1 cellular context compared by ENCODE assay signal in genomic region chr19:45591004-45591637, GRCh38.
TF ChIP-seq lines count a peak whose summit lies in the region.

No MANE protein-coding gene starts in this region.

TF ChIP-seq in HepG2, 621 proteins besides CTCF, POLR2A, EP300 and RAD21 (continued from another document and continues in another):
- peak; percentile 33; the same call in 1 of the 2 replicates for TF ChIP-seq TAF1 (CRISPR knock-in tag; IDR thresholded peaks at IDR 0.05)
- TF ChIP-seq KLF12 (CRISPR knock-in tag; IDR thresholded peaks at IDR 0.05; ENCODE audit: borderline replicate concordance): 0 out of 2 replicates have a peak, but pooled peaks have one; percentile 25
- TF ChIP-seq ZNF329 (CRISPR knock-in tag; IDR thresholded peaks at IDR 0.05; ENCODE audit: low read depth): peak; percentile 81; the same call in 1 of the 2 replicates
- TF ChIP-seq SNRNP70 (IDR thresholded peaks at IDR 0.05; ENCODE audit: low read depth, low read length): no peak
- TF ChIP-seq ZFX (CRISPR knock-in tag; IDR thresholded peaks at IDR 0.05; ENCODE audit: low read depth): peak; percentile 87
- TF ChIP-seq GATAD2A (CRISPR knock-in tag; IDR thresholded peaks at IDR 0.05): peak; percentile 73
- 0 out of 2 replicates have a peak, but pooled peaks have one; percentile 66 for TF ChIP-seq ZNF414 (CRISPR knock-in tag; IDR thresholded peaks at IDR 0.05)
- peak; percentile 86 for TF ChIP-seq ZNF772 (CRISPR knock-in tag; IDR thresholded peaks at IDR 0.05)
- TF ChIP-seq KDM5B (CRISPR knock-in tag; IDR thresholded peaks at IDR 0.05; ENCODE audit: borderline replicate concordance): peak; percentile 94
- TF ChIP-seq ARID5B (CRISPR knock-in tag; IDR thresholded peaks at IDR 0.05): peak; percentile 74
- no peak for TF ChIP-seq BCLAF1 (IDR thresholded peaks at IDR 0.05)
- peak; percentile 72 for TF ChIP-seq SOX5 (CRISPR knock-in tag; IDR thresholded peaks at IDR 0.05; ENCODE audit: borderline replicate concordance)
- peak; percentile 83 for TF ChIP-seq ZNF274 (CRISPR knock-in tag; IDR thresholded peaks at IDR 0.05)
- TF ChIP-seq CBFB (CRISPR knock-in tag; IDR thresholded peaks at IDR 0.05): peak; percentile 86
- peak; percentile 84 for TF ChIP-seq XRCC5 (optimal IDR thresholded peaks at IDR 0.05; ENCODE audit: low read length)
- 0 out of 2 replicates have a peak, but pooled peaks have one; percentile 43 for TF ChIP-seq ZNF776 (CRISPR knock-in tag; IDR thresholded peaks at IDR 0.05)
- no peak for TF ChIP-seq TBP (CRISPR knock-in tag; IDR thresholded peaks at IDR 0.05)
- 0 out of 2 replicates have a peak, but pooled peaks have one; percentile 38 for TF ChIP-seq ZIK1 (CRISPR knock-in tag; IDR thresholded peaks at IDR 0.05; ENCODE audit: borderline replicate concordance, low read depth)
- TF ChIP-seq KLF9 (CRISPR knock-in tag; IDR thresholded peaks at IDR 0.05; ENCODE audit: low read depth): 0 out of 2 replicates have a peak, but pooled peaks have one; percentile 73
- TF ChIP-seq MBD4 (IDR thresholded peaks at IDR 0.05; ENCODE audit: borderline replicate concordance, low read length): no peak
- no peak for TF ChIP-seq PCBP2 (optimal IDR thresholded peaks at IDR 0.05; ENCODE audit: low read depth, low read length, poor library complexity, severe bottlenecking)
- TF ChIP-seq CBX2 (IDR thresholded peaks at IDR 0.05; ENCODE audit: low read depth, low read length): no peak
- no peak for TF ChIP-seq CBX2 (CRISPR knock-in tag; IDR thresholded peaks at IDR 0.05; ENCODE audit: low read depth)
- 0 out of 2 replicates have a peak, but pooled peaks have one; percentile 17 for TF ChIP-seq ZNF501 (CRISPR knock-in tag; IDR thresholded peaks at IDR 0.05)
- 0 out of 2 replicates have a peak, but pooled peaks have one; percentile 54 for TF ChIP-seq SMAD9 (CRISPR knock-in tag; IDR thresholded peaks at IDR 0.05)
- TF ChIP-seq ATF1 (CRISPR knock-in tag; IDR thresholded peaks at IDR 0.05): no peak
- TF ChIP-seq HNRNPH1 (optimal IDR thresholded peaks at IDR 0.05; ENCODE audit: low read depth, low read length): no peak
- no peak for TF ChIP-seq TBL1XR1 (IDR thresholded peaks at IDR 0.05; ENCODE audit: borderline replicate concordance, low read length, partially characterized antibody)
- 0 out of 2 replicates have a peak, but pooled peaks have one; percentile 43 for TF ChIP-seq ZNF431 (CRISPR knock-in tag; IDR thresholded peaks at IDR 0.05; ENCODE audit: borderline replicate concordance, low read depth)
- TF ChIP-seq ZBTB34 (CRISPR knock-in tag; IDR thresholded peaks at IDR 0.05): 0 out of 2 replicates have a peak, but pooled peaks have one; percentile 43
- peak; percentile 84; the same call in 1 of the 2 replicates for TF ChIP-seq EED (CRISPR knock-in tag; IDR thresholded peaks at IDR 0.05)
- TF ChIP-seq ZC3H13 (CRISPR knock-in tag; IDR thresholded peaks at IDR 0.05): 0 out of 2 replicates have a peak, but pooled peaks have one; percentile 46
- peak; percentile 29; the same call in 1 of the 2 replicates for TF ChIP-seq KMT2A (CRISPR knock-in tag; IDR thresholded peaks at IDR 0.05)
- TF ChIP-seq MYNN (CRISPR knock-in tag; IDR thresholded peaks at IDR 0.05; ENCODE audit: low read depth): peak; percentile 70; the same call in 1 of the 2 replicates
- peak; percentile 73; the same call in 1 of the 2 replicates for TF ChIP-seq ZNF33B (CRISPR knock-in tag; IDR thresholded peaks at IDR 0.05)
- TF ChIP-seq FOXA3 (CRISPR knock-in tag; IDR thresholded peaks at IDR 0.05): peak; percentile 60
- TF ChIP-seq ARID4A (CRISPR knock-in tag; IDR thresholded peaks at IDR 0.05; ENCODE audit: borderline replicate concordance): peak; percentile 68; the same call in 1 of the 2 replicates
- TF ChIP-seq NFYB (CRISPR knock-in tag; IDR thresholded peaks at IDR 0.05): peak; percentile 45; the same call in 1 of the 2 replicates
- TF ChIP-seq DR1 (CRISPR knock-in tag; IDR thresholded peaks at IDR 0.05): no peak
- TF ChIP-seq IRX3 (CRISPR knock-in tag; IDR thresholded peaks at IDR 0.05; ENCODE audit: borderline replicate concordance, low read depth): 0 out of 2 replicates have a peak, but pooled peaks have one; percentile 36
- TF ChIP-seq KDM2A (CRISPR knock-in tag; IDR thresholded peaks at IDR 0.05; ENCODE audit: borderline replicate concordance, low read depth): peak; percentile 91
- TF ChIP-seq ZNF747 (CRISPR knock-in tag; IDR thresholded peaks at IDR 0.05; ENCODE audit: borderline replicate concordance): peak; percentile 79; the same call in 1 of the 2 replicates
- 0 out of 2 replicates have a peak, but pooled peaks have one; percentile 35 for TF ChIP-seq ELF1 (CRISPR knock-in tag; IDR thresholded peaks at IDR 0.05)
- no peak; the same call in 1 of the 2 replicates for TF ChIP-seq PPARG (CRISPR knock-in tag; conservative IDR thresholded peaks at IDR 0.05)
- TF ChIP-seq ETV5 (CRISPR knock-in tag; IDR thresholded peaks at IDR 0.05; ENCODE audit: borderline replicate concordance): peak; percentile 62
- 0 out of 2 replicates have a peak, but pooled peaks have one; percentile 33 for TF ChIP-seq MED1 (CRISPR knock-in tag; IDR thresholded peaks at IDR 0.05)
- TF ChIP-seq ZNF317 (CRISPR knock-in tag; IDR thresholded peaks at IDR 0.05): peak; percentile 54; the same call in 1 of the 2 replicates
- TF ChIP-seq ZNF580 (CRISPR knock-in tag; IDR thresholded peaks at IDR 0.05; ENCODE audit: borderline replicate concordance, low read depth): peak; percentile 82; the same call in 1 of the 2 replicates
- TF ChIP-seq ZNF205 (CRISPR knock-in tag; IDR thresholded peaks at IDR 0.05): peak; percentile 95
- peak; percentile 85 for TF ChIP-seq ZBTB26 (CRISPR knock-in tag; IDR thresholded peaks at IDR 0.05; ENCODE audit: borderline replicate concordance)
- peak; percentile 55; the same call in 1 of the 2 replicates for TF ChIP-seq ZNF350 (CRISPR knock-in tag; IDR thresholded peaks at IDR 0.05; ENCODE audit: borderline replicate concordance, low read depth)
- peak; percentile 52 for TF ChIP-seq FOSL2 (CRISPR knock-in tag; IDR thresholded peaks at IDR 0.05)
- no peak for TF ChIP-seq SP4 (CRISPR knock-in tag; IDR thresholded peaks at IDR 0.05)
- TF ChIP-seq RARA (CRISPR knock-in tag; IDR thresholded peaks at IDR 0.05): peak; percentile 55
- peak; percentile 79 for TF ChIP-seq ZFY (CRISPR knock-in tag; IDR thresholded peaks at IDR 0.05)
- no peak for TF ChIP-seq MAZ (IDR thresholded peaks at IDR 0.05; ENCODE audit: borderline replicate concordance, low read depth, low read length)
- peak; percentile 83 for TF ChIP-seq MAZ (CRISPR knock-in tag; IDR thresholded peaks at IDR 0.05; ENCODE audit: low read depth)
